In the genomic region with DNA sequence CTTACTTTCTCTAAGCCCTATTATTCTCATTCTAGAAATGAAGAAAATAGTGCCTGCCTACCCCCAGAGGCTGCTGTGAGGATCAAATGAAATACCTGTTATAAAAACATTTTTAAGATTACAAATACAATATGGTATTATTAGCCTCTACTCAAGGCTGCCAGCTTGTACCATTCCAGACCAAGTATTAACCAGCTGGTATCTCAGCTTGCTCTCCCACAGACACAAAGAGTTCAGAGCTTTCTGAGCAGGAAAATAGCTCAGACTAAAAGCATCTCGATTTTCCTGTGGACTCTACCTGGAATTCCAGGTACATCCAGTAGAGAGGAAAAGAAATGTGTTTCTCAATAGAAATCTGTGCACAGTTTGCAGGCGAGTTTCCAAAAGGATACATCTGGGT, we compare ENCODE assay signal across 17 cellular contexts. TPM values are rescaled to one million over a fixed set of nuclear protein-coding genes. Genes with fewer than 3 reads are reported as not detected.
DNase-seq lines count a peak whose midpoint lies in the region; ATAC-seq and TF ChIP-seq lines count a peak whose summit lies in the region.
"Had no signal": no experiment of that assay in that cellular context is flagged by ENCODE, and none has a peak within 500 bp of the region (broad histone marks: within the 10 kb centered on the region; RNA-seq: fewer than 3 reads in every experiment).

No MANE protein-coding gene starts in this region.

- H3K4me3 ChIP-seq in muscle layer of colon (ENCODE audit: low read depth in 1 of 2, low read length in 2 of 2), result no peak overlapping the region
- H3K4me3 ChIP-seq: A549 had no signal

- intact Hi-C loops in natural killer cell (cut with micrococcal nuclease), result no loop called here

- H3K27ac ChIP-seq in muscle layer of colon (ENCODE audit: low read depth, low read length), result peak overlapping the region; percentile 6
- H3K27ac ChIP-seq: A549 had no signal

- H3K36me3 Mint-ChIP-seq in natural killer cell, result no peaks in the 10 kb centered on the region
- H3K36me3 Mint-ChIP-seq in natural killer cell treated with Interleukin-12 subunit alpha and Interleukin-12 subunit beta and Interleukin-15 and Interleukin-18, amount 100 ng/mL, for 72 hours, result peaks cover 4% of the 10 kb centered on the region
- peaks cover 5% of the 10 kb centered on the region for H3K36me3 Mint-ChIP-seq in T-helper 2 cell treated with Interferon-gamma antibody and Interleukin-4, amounts not matched to agents 5 μg/mL and 100 μg/mL, for 36 hours (ENCODE audit: low read depth)
- H3K36me3 Mint-ChIP-seq: CD14-positive monocyte had no signal

- TF ChIP-seq CTCF in natural killer cell (IDR thresholded peaks at IDR 0.05), result no peak

- H3K27me3 ChIP-seq in muscle layer of colon (ENCODE audit: control insufficient read depth in 1 of 2, insufficient read depth in 2 of 2, low read length in 2 of 2), result no peaks in the 10 kb centered on the region

- no peaks in the 10 kb centered on the region for H3K27me3 Mint-ChIP-seq in natural killer cell (ENCODE audit: low read depth in 2 of 2)
- no peaks in the 10 kb centered on the region for H3K27me3 Mint-ChIP-seq in natural killer cell treated with Interleukin-12 subunit alpha and Interleukin-12 subunit beta and Interleukin-15 and Interleukin-18, amount 100 ng/mL, for 72 hours
- no peaks in the 10 kb centered on the region for H3K27me3 Mint-ChIP-seq in T-helper 2 cell treated with Interferon-gamma antibody and Interleukin-4, amounts not matched to agents 5 μg/mL and 100 μg/mL, for 36 hours (ENCODE audit: low read depth)

- H3K9me3 ChIP-seq in muscle layer of colon (ENCODE audit: low read length), result no peaks in the 10 kb centered on the region
- H3K9me3 ChIP-seq: A549 had no signal

- DNase-seq in natural killer cell (no peak), cerebellar cortex (ENCODE audit: low spot score) (peak; percentile 57), NOMO-1 (lab: John Stamatoyannopoulos, UW; ENCODE audit: unreplicated experiment in 2 of 2) (no peak)
- DNase-seq in natural killer cell treated with Interleukin-12 subunit alpha and Interleukin-12 subunit beta and Interleukin-15 and Interleukin-18, amount 100 ng/mL, for 72 hours (ENCODE audit: low spot score), result no peak
- DNase-seq in T-helper 2 cell treated with Interferon-gamma antibody and Interleukin-4, amounts not matched to agents 5 μg/mL and 100 μg/mL, for 36 hours (ENCODE audit: low spot score), result no peak
- DNase-seq: CD8-positive, alpha-beta T cell; COR-L47; DMS153; DMS79 treated with DMSO at 0.1 percent for 48 hours; EL; GDM1; HCEC 1CT; HFFc6 had no signal

- H3K36me3 ChIP-seq in muscle layer of colon (ENCODE audit: insufficient read depth, low read length), result no peaks in the 10 kb centered on the region

- H3K27ac Mint-ChIP-seq in natural killer cell, result peak overlapping the region; percentile 69 to 83
- peak overlapping the region in 1 of 2 donors; percentile 53 for H3K27ac Mint-ChIP-seq in natural killer cell treated with Interleukin-12 subunit alpha and Interleukin-12 subunit beta and Interleukin-15 and Interleukin-18, amount 100 ng/mL, for 72 hours
- no peak overlapping the region for H3K27ac Mint-ChIP-seq in T-helper 2 cell treated with Interferon-gamma antibody and Interleukin-4, amounts not matched to agents 5 μg/mL and 100 μg/mL, for 36 hours
- H3K27ac Mint-ChIP-seq: CD14-positive monocyte; CD8-positive, alpha-beta T cell; HFFc6 had no signal

- peaks cover 25% of the 10 kb centered on the region for H3K4me1 ChIP-seq in muscle layer of colon (ENCODE audit: insufficient read depth, low read length)

- H3K9me3 Mint-ChIP-seq in natural killer cell, result no peaks in the 10 kb centered on the region
- no peaks in the 10 kb centered on the region for H3K9me3 Mint-ChIP-seq in natural killer cell treated with Interleukin-12 subunit alpha and Interleukin-12 subunit beta and Interleukin-15 and Interleukin-18, amount 100 ng/mL, for 72 hours
- H3K9me3 Mint-ChIP-seq in T-helper 2 cell treated with Interferon-gamma antibody and Interleukin-4, amounts not matched to agents 5 μg/mL and 100 μg/mL, for 36 hours, result peaks cover 4% of the 10 kb centered on the region
- H3K9me3 Mint-ChIP-seq: HFFc6 had no signal

- ATAC-seq in natural killer cell (no peak), GM18511 (IDR thresholded peaks at IDR 0.05; ENCODE audit: unreplicated experiment) (no peak)
- no peak for ATAC-seq in natural killer cell treated with Interleukin-12 subunit alpha and Interleukin-12 subunit beta and Interleukin-15 and Interleukin-18, amount 100 ng/mL, for 72 hours
- ATAC-seq: A549; CD8-positive, alpha-beta T cell had no signal

- peaks cover 65 to 70% of the 10 kb centered on the region in 2 donors for H3K4me1 Mint-ChIP-seq in natural killer cell
- peaks cover 25 to 41% of the 10 kb centered on the region in 2 donors for H3K4me1 Mint-ChIP-seq in natural killer cell treated with Interleukin-12 subunit alpha and Interleukin-12 subunit beta and Interleukin-15 and Interleukin-18, amount 100 ng/mL, for 72 hours (ENCODE audit: low read depth in 2 of 2)
- peaks cover 6% of the 10 kb centered on the region for H3K4me1 Mint-ChIP-seq in T-helper 2 cell treated with Interferon-gamma antibody and Interleukin-4, amounts not matched to agents 5 μg/mL and 100 μg/mL, for 36 hours (ENCODE audit: low read depth)
- H3K4me1 Mint-ChIP-seq: CD14-positive monocyte had no signal

- no peak overlapping the region for H3K9ac ChIP-seq in muscle layer of colon (ENCODE audit: low read length)

- no peak overlapping the region for H3K4me3 Mint-ChIP-seq in natural killer cell
- no peak overlapping the region for H3K4me3 Mint-ChIP-seq in natural killer cell treated with Interleukin-12 subunit alpha and Interleukin-12 subunit beta and Interleukin-15 and Interleukin-18, amount 100 ng/mL, for 72 hours
- H3K4me3 Mint-ChIP-seq in T-helper 2 cell treated with Interferon-gamma antibody and Interleukin-4, amounts not matched to agents 5 μg/mL and 100 μg/mL, for 36 hours, result no peak overlapping the region
- H3K4me3 Mint-ChIP-seq: CD14-positive monocyte; CD8-positive, alpha-beta T cell; HFFc6 had no signal

RNA-seq across cellular contexts. Expression of gene TGFBR3, which starts 31.1 kb away (rescaled TPM):
- total RNA-seq in natural killer cell, result 100 to 1,000 TPM; 225 to 274 (median 243) TPM
- total RNA-seq in natural killer cell treated with Interleukin-12 subunit alpha and Interleukin-12 subunit beta and Interleukin-15 and Interleukin-18, amount 100 ng/mL, for 72 hours, result 100 to 1,000 TPM in 1 of 2 donors, 10 to 100 TPM in 1; 67.6 to 157 TPM
